In the genomic region with DNA sequence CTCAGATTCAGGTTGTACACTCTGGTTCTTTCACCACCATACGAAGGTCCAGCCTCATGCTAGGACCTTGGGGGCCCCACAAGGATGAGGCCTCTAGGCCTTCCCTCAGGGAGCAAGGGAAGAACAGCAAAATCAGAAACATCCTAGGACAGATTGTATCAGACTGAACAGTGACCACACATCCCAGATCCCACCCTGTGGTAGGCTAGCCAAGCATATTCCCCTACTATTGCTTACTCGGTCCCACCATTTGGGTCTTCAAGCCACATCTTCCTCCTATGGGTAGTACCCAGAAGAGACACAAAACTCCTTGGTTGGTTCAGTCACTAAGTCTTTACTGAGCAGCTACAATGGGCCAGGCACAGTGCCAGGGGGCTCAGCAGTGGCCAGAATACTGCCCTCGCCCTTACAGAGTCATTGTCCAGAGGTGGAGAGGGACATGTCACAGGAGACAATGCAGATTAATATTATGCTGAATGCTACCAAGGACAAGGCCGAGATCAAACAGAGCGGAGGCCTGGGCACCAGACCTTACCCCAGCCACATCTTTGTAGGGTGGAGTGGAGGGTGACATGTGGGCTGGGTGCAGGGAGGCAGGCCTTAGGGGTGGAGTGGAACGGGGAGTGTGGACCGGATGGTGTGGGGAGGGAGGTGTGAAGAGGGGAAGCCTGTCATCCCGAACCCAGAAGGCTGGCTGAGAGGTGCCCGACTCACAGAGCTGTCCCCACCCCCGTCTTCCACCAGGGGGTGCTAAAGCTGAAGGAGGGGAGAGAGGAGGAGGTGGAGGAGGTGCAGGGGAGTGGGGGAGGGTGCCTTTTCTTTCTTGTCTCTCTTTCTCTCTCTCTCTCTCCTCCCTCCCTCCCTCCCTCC, we compare ENCODE assay signal across 1 cellular context.
TF ChIP-seq lines count a peak whose summit lies in the region.

No MANE protein-coding gene starts in this region.

TF ChIP-seq in GM12878, 131 proteins besides CTCF, POLR2A, EP300 and RAD21 (continued from another document):
- TF ChIP-seq, protein P1, sequence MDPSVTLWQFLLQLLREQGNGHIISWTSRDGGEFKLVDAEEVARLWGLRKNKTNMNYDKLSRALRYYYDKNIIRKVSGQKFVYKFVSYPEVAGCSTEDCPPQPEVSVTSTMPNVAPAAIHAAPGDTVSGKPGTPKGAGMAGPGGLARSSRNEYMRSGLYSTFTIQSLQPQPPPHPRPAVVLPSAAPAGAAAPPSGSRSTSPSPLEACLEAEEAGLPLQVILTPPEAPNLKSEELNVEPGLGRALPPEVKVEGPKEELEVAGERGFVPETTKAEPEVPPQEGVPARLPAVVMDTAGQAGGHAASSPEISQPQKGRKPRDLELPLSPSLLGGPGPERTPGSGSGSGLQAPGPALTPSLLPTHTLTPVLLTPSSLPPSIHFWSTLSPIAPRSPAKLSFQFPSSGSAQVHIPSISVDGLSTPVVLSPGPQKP (IDR thresholded peaks at IDR 0.05; ENCODE audit: low read depth, low read length): no peak
- TF ChIP-seq RUNX3 (IDR thresholded peaks at IDR 0.05; ENCODE audit: low read length) (0 out of 2 replicates have a peak, but pooled peaks have one; percentile 9), NRF1 (conservative IDR thresholded peaks at IDR 0.05; ENCODE audit: low read depth, low read length) (no peak), GATAD2B (conservative IDR thresholded peaks at IDR 0.05; ENCODE audit: low read depth) (no peak; the same call in 1 of the 2 replicates), SUPT20H (IDR thresholded peaks at IDR 0.05; ENCODE audit: borderline replicate concordance, control insufficient read depth, low read depth, low read length) (no peak), NR2F1 (conservative IDR thresholded peaks at IDR 0.05) (no peak), BCL11A (IDR thresholded peaks at IDR 0.05; ENCODE audit: low read depth, low read length) (0 out of 2 replicates have a peak, but pooled peaks have one; percentile 22), RB1 (IDR thresholded peaks at IDR 0.05; ENCODE audit: borderline replicate concordance) (no peak)
- TF ChIP-seq, protein P2, sequence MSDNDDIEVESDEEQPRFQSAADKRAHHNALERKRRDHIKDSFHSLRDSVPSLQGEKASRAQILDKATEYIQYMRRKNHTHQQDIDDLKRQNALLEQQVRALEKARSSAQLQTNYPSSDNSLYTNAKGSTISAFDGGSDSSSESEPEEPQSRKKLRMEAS (IDR thresholded peaks at IDR 0.05; ENCODE audit: low read depth, low read length): peak; percentile 37; the same call in 1 of the 2 replicates
- TF ChIP-seq, protein P3, sequence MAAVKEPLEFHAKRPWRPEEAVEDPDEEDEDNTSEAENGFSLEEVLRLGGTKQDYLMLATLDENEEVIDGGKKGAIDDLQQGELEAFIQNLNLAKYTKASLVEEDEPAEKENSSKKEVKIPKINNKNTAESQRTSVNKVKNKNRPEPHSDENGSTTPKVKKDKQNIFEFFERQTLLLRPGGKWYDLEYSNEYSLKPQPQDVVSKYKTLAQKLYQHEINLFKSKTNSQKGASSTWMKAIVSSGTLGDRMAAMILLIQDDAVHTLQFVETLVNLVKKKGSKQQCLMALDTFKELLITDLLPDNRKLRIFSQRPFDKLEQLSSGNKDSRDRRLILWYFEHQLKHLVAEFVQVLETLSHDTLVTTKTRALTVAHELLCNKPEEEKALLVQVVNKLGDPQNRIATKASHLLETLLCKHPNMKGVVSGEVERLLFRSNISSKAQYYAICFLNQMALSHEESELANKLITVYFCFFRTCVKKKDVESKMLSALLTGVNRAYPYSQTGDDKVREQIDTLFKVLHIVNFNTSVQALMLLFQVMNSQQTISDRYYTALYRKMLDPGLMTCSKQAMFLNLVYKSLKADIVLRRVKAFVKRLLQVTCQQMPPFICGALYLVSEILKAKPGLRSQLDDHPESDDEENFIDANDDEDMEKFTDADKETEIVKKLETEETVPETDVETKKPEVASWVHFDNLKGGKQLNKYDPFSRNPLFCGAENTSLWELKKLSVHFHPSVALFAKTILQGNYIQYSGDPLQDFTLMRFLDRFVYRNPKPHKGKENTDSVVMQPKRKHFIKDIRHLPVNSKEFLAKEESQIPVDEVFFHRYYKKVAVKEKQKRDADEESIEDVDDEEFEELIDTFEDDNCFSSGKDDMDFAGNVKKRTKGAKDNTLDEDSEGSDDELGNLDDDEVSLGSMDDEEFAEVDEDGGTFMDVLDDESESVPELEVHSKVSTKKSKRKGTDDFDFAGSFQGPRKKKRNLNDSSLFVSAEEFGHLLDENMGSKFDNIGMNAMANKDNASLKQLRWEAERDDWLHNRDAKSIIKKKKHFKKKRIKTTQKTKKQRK (IDR thresholded peaks at IDR 0.05; ENCODE audit: low read depth, low read length): no peak
- TF ChIP-seq, protein P4, sequence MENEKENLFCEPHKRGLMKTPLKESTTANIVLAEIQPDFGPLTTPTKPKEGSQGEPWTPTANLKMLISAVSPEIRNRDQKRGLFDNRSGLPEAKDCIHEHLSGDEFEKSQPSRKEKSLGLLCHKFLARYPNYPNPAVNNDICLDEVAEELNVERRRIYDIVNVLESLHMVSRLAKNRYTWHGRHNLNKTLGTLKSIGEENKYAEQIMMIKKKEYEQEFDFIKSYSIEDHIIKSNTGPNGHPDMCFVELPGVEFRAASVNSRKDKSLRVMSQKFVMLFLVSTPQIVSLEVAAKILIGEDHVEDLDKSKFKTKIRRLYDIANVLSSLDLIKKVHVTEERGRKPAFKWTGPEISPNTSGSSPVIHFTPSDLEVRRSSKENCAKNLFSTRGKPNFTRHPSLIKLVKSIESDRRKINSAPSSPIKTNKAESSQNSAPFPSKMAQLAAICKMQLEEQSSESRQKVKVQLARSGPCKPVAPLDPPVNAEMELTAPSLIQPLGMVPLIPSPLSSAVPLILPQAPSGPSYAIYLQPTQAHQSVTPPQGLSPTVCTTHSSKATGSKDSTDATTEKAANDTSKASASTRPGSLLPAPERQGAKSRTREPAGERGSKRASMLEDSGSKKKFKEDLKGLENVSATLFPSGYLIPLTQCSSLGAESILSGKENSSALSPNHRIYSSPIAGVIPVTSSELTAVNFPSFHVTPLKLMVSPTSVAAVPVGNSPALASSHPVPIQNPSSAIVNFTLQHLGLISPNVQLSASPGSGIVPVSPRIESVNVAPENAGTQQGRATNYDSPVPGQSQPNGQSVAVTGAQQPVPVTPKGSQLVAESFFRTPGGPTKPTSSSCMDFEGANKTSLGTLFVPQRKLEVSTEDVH (IDR thresholded peaks at IDR 0.05; ENCODE audit: low read depth, partially characterized antibody): no peak
